1 cellular context compared by ENCODE assay signal in the genomic region with DNA sequence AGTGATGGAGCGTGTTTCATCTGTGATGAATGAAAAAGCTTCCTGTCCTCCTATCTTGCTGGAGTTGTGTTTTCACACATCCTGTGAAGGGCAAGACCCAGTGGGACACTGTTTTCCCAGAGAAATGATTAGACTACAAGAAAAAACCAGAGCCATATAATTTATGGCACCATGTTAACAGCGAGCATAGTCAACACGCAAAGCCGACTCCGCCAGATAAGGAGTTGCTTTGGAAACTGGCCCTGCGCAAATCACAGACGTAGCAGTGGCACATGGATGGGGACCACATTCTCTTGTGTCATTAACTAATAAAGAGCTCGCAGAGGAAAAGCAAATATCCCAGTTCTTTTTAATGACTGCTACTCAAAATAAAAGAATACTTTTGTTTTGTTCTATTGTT.
TF ChIP-seq lines count a peak whose summit lies in the region.

No MANE protein-coding gene starts in this region.

TF ChIP-seq in GM23338, 12 proteins besides CTCF, POLR2A, EP300 and RAD21 (continued from another document):
- TF ChIP-seq, protein P1, sequence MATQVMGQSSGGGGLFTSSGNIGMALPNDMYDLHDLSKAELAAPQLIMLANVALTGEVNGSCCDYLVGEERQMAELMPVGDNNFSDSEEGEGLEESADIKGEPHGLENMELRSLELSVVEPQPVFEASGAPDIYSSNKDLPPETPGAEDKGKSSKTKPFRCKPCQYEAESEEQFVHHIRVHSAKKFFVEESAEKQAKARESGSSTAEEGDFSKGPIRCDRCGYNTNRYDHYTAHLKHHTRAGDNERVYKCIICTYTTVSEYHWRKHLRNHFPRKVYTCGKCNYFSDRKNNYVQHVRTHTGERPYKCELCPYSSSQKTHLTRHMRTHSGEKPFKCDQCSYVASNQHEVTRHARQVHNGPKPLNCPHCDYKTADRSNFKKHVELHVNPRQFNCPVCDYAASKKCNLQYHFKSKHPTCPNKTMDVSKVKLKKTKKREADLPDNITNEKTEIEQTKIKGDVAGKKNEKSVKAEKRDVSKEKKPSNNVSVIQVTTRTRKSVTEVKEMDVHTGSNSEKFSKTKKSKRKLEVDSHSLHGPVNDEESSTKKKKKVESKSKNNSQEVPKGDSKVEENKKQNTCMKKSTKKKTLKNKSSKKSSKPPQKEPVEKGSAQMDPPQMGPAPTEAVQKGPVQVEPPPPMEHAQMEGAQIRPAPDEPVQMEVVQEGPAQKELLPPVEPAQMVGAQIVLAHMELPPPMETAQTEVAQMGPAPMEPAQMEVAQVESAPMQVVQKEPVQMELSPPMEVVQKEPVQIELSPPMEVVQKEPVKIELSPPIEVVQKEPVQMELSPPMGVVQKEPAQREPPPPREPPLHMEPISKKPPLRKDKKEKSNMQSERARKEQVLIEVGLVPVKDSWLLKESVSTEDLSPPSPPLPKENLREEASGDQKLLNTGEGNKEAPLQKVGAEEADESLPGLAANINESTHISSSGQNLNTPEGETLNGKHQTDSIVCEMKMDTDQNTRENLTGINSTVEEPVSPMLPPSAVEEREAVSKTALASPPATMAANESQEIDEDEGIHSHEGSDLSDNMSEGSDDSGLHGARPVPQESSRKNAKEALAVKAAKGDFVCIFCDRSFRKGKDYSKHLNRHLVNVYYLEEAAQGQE (IDR thresholded peaks at IDR 0.05; ENCODE audit: unreplicated experiment), result no peak
- TF ChIP-seq POLR2AphosphoS5 (IDR thresholded peaks at IDR 0.05; ENCODE audit: low read depth), result no peak
- no peak for TF ChIP-seq NANOG (IDR thresholded peaks at IDR 0.05; ENCODE audit: borderline replicate concordance)
- TF ChIP-seq ZNF331 (CRISPR knock-in tag; IDR thresholded peaks at IDR 0.05; ENCODE audit: low read depth), result no peak
- TF ChIP-seq JUNB (IDR thresholded peaks at IDR 0.05; ENCODE audit: unreplicated experiment), result no peak
- TF ChIP-seq, protein P2, sequence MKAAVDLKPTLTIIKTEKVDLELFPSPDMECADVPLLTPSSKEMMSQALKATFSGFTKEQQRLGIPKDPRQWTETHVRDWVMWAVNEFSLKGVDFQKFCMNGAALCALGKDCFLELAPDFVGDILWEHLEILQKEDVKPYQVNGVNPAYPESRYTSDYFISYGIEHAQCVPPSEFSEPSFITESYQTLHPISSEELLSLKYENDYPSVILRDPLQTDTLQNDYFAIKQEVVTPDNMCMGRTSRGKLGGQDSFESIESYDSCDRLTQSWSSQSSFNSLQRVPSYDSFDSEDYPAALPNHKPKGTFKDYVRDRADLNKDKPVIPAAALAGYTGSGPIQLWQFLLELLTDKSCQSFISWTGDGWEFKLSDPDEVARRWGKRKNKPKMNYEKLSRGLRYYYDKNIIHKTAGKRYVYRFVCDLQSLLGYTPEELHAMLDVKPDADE (IDR thresholded peaks at IDR 0.05), result no peak
- no peak for TF ChIP-seq EZH2 (IDR thresholded peaks at IDR 0.05; ENCODE audit: low read depth, unreplicated experiment)
- TF ChIP-seq ZNF114 (CRISPR knock-in tag; IDR thresholded peaks at IDR 0.05), result no peak
- no peak for TF ChIP-seq EZH2phosphoT487 (IDR thresholded peaks at IDR 0.05; ENCODE audit: unreplicated experiment)
